25 cellular contexts compared by ENCODE assay signal in the genomic region with DNA sequence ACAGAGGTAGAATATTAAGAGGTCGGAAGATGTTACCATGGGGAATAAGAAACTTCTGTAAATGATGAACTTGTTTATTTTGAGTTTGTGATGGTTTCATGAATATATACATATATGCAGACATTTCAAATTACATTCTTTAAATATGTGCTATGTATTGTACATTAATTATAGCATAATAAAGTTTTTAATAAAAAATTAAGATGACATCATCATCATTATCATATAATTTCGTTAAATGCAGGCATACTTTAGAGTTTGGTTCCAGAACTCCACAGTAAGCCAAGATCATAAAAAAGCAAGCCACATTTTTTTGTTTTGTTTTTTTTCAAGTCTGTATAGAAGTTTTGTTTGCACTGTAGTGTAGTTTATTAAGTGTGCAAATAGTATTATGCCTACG.
"Had no signal": no experiment of that assay in that cellular context is flagged by ENCODE, and none has a peak within 500 bp of the region (broad histone marks: within the 10 kb centered on the region; RNA-seq: fewer than 3 reads in every experiment).

No MANE protein-coding gene starts in this region.

- DNase-seq: colonic mucosa; cortex of kidney; effector CD8-positive, alpha-beta T cell; effector memory CD8-positive, alpha-beta T cell; endodermal cell; erythroblast; foreskin keratinocyte; gastrocnemius medialis; glutamatergic neuron; head of caudate nucleus; heart right ventricle; hippocampal formation; left cardiac atrium; left lung; left ventricle myocardium superior; lower lobe of right lung; mesenchymal stem cell; mucosa of descending colon; naive B cell; naive thymus-derived CD8-positive, alpha-beta T cell had no signal

- H3K9me3 ChIP-seq: colonic mucosa, gastrocnemius medialis, heart right ventricle, left lung, lower lobe of right lung, mucosa of descending colon had no signal

- H3K4me1 ChIP-seq: colonic mucosa, foreskin keratinocyte, heart right ventricle, left lung, lower lobe of right lung had no signal

- H3K36me3 ChIP-seq: colonic mucosa, gastrocnemius medialis, heart right ventricle, left lung, lower lobe of right lung had no signal

- FAIRE-seq: endometrium, islet of Langerhans, keratinocyte had no signal

- ATAC-seq: effector memory CD8-positive, alpha-beta T cell; esophagus mucosa; foreskin keratinocyte; gastrocnemius medialis; heart right ventricle; left cardiac atrium; left lung; left ventricle myocardium superior; lower lobe of right lung; mucosa of descending colon; naive thymus-derived CD8-positive, alpha-beta T cell had no signal

- H3K27me3 ChIP-seq: colonic mucosa, foreskin keratinocyte, gastrocnemius medialis, heart right ventricle, left lung had no signal

- H3K4me3 ChIP-seq: colonic mucosa, gastrocnemius medialis, heart right ventricle, left lung, lower lobe of right lung, mucosa of descending colon had no signal

- H3K27ac ChIP-seq: colonic mucosa, epithelial cell of prostate, foreskin keratinocyte, gastrocnemius medialis, heart right ventricle, left lung, lower lobe of right lung had no signal
